Comparison of ENCODE assay signal across 1 cellular context in the genomic region with DNA sequence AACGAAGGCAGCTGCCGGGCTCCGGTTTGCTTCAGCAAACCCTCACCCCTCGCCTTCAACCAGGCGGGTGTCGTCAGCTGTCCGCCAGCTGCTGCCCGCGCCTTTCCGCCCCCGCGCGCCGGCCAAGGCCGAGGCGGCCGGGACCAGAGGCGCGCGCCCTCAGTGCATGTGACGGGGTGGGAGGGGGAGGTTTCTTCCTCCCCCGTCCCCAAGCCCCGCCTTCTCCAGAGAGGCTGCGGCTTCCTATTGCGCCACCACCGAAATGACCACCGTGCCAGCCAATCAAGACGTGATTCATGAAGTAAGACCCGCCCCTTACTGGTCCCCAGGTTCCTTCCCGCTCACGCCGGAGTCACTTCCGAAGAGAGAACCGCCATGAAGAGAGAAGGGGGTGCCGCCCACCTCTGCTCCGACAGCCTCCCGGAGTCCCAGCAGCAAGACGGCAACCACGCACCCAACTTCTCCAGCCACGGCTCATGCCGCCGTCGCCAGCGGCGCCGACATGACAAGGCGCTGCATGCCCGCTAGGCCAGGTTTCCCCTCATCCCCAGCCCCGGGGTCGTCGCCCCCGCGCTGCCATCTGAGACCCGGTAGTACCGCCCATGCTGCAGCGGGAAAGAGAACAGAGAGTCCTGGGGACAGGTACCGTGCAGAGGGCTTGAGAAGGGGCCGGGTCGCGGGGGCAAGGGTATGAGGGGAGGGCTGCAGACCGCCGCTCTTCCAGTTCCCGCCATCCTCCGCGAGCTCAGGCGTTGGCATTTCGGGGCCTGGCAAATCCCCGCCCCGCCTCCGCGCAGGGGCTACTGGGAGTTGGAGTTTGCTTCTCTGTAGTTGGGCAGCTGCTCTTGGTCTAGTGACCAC.
TF ChIP-seq lines count a peak whose summit lies in the region.

A gene with protein sequence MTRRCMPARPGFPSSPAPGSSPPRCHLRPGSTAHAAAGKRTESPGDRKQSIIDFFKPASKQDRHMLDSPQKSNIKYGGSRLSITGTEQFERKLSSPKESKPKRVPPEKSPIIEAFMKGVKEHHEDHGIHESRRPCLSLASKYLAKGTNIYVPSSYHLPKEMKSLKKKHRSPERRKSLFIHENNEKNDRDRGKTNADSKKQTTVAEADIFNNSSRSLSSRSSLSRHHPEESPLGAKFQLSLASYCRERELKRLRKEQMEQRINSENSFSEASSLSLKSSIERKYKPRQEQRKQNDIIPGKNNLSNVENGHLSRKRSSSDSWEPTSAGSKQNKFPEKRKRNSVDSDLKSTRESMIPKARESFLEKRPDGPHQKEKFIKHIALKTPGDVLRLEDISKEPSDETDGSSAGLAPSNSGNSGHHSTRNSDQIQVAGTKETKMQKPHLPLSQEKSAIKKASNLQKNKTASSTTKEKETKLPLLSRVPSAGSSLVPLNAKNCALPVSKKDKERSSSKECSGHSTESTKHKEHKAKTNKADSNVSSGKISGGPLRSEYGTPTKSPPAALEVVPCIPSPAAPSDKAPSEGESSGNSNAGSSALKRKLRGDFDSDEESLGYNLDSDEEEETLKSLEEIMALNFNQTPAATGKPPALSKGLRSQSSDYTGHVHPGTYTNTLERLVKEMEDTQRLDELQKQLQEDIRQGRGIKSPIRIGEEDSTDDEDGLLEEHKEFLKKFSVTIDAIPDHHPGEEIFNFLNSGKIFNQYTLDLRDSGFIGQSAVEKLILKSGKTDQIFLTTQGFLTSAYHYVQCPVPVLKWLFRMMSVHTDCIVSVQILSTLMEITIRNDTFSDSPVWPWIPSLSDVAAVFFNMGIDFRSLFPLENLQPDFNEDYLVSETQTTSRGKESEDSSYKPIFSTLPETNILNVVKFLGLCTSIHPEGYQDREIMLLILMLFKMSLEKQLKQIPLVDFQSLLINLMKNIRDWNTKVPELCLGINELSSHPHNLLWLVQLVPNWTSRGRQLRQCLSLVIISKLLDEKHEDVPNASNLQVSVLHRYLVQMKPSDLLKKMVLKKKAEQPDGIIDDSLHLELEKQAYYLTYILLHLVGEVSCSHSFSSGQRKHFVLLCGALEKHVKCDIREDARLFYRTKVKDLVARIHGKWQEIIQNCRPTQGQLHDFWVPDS (plus strand): TSS at position 355 of the 861 bp plus-strand sequence. CDS start 148 bp downstream, at position 503.

TF ChIP-seq in K562, 482 proteins besides CTCF, POLR2A, EP300 and RAD21 (continued from another document and continues in another):
- TF ChIP-seq, protein P1, sequence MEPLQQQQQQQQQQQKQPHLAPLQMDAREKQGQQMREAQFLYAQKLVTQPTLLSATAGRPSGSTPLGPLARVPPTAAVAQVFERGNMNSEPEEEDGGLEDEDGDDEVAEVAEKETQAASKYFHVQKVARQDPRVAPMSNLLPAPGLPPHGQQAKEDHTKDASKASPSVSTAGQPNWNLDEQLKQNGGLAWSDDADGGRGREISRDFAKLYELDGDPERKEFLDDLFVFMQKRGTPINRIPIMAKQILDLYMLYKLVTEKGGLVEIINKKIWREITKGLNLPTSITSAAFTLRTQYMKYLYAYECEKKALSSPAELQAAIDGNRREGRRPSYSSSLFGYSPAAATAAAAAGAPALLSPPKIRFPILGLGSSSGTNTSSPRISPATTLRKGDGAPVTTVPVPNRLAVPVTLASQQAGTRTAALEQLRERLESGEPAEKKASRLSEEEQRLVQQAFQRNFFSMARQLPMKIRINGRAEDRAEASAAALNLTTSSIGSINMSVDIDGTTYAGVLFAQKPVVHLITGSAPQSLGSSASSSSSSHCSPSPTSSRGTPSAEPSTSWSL (CRISPR knock-in tag; IDR thresholded peaks at IDR 0.05; ENCODE audit: borderline replicate concordance): no peak
- TF ChIP-seq ELF4 (CRISPR knock-in tag; IDR thresholded peaks at IDR 0.05): no peak
- no peak for TF ChIP-seq MTA1 (IDR thresholded peaks at IDR 0.05; ENCODE audit: borderline replicate concordance)
- no peak for TF ChIP-seq TARDBP (IDR thresholded peaks at IDR 0.05)
- no peak for TF ChIP-seq ZNF324 (CRISPR knock-in tag; IDR thresholded peaks at IDR 0.05)
- TF ChIP-seq, protein P2, sequence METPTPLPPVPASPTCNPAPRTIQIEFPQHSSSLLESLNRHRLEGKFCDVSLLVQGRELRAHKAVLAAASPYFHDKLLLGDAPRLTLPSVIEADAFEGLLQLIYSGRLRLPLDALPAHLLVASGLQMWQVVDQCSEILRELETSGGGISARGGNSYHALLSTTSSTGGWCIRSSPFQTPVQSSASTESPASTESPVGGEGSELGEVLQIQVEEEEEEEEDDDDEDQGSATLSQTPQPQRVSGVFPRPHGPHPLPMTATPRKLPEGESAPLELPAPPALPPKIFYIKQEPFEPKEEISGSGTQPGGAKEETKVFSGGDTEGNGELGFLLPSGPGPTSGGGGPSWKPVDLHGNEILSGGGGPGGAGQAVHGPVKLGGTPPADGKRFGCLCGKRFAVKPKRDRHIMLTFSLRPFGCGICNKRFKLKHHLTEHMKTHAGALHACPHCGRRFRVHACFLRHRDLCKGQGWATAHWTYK (CRISPR knock-in tag; IDR thresholded peaks at IDR 0.05): no peak
- TF ChIP-seq ZNF644 (tag; IDR thresholded peaks at IDR 0.05; ENCODE audit: low read depth): no peak
- TF ChIP-seq ZNF263 (CRISPR knock-in tag; IDR thresholded peaks at IDR 0.05; ENCODE audit: borderline replicate concordance): no peak
- TF ChIP-seq POLR2G (IDR thresholded peaks at IDR 0.05; ENCODE audit: low read depth, low read length): peak; percentile 87
- TF ChIP-seq, protein P3, sequence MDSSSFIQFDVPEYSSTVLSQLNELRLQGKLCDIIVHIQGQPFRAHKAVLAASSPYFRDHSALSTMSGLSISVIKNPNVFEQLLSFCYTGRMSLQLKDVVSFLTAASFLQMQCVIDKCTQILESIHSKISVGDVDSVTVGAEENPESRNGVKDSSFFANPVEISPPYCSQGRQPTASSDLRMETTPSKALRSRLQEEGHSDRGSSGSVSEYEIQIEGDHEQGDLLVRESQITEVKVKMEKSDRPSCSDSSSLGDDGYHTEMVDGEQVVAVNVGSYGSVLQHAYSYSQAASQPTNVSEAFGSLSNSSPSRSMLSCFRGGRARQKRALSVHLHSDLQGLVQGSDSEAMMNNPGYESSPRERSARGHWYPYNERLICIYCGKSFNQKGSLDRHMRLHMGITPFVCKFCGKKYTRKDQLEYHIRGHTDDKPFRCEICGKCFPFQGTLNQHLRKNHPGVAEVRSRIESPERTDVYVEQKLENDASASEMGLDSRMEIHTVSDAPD (CRISPR knock-in tag; IDR thresholded peaks at IDR 0.05): no peak
- no peak for TF ChIP-seq SRSF9 (IDR thresholded peaks at IDR 0.05; ENCODE audit: borderline replicate concordance, low read depth, low read length)
- no peak for TF ChIP-seq EZH2 (IDR thresholded peaks at IDR 0.05; ENCODE audit: borderline replicate concordance, low read depth, low read length)
- TF ChIP-seq ZNF77 (CRISPR knock-in tag; IDR thresholded peaks at IDR 0.05): no peak
- TF ChIP-seq, protein P4, sequence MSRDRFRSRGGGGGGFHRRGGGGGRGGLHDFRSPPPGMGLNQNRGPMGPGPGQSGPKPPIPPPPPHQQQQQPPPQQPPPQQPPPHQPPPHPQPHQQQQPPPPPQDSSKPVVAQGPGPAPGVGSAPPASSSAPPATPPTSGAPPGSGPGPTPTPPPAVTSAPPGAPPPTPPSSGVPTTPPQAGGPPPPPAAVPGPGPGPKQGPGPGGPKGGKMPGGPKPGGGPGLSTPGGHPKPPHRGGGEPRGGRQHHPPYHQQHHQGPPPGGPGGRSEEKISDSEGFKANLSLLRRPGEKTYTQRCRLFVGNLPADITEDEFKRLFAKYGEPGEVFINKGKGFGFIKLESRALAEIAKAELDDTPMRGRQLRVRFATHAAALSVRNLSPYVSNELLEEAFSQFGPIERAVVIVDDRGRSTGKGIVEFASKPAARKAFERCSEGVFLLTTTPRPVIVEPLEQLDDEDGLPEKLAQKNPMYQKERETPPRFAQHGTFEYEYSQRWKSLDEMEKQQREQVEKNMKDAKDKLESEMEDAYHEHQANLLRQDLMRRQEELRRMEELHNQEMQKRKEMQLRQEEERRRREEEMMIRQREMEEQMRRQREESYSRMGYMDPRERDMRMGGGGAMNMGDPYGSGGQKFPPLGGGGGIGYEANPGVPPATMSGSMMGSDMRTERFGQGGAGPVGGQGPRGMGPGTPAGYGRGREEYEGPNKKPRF (IDR thresholded peaks at IDR 0.05; ENCODE audit: low read depth, low read length): no peak
- no peak for TF ChIP-seq TCF7L2 (IDR thresholded peaks at IDR 0.05; ENCODE audit: low read depth, low read length)
- no peak for TF ChIP-seq CBFB (CRISPR knock-in tag; IDR thresholded peaks at IDR 0.05)
- TF ChIP-seq, protein P5, sequence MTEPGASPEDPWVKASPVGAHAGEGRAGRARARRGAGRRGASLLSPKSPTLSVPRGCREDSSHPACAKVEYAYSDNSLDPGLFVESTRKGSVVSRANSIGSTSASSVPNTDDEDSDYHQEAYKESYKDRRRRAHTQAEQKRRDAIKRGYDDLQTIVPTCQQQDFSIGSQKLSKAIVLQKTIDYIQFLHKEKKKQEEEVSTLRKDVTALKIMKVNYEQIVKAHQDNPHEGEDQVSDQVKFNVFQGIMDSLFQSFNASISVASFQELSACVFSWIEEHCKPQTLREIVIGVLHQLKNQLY (CRISPR knock-in tag; conservative IDR thresholded peaks at IDR 0.05): no peak
- peak; percentile 53 for TF ChIP-seq RAD51 (IDR thresholded peaks at IDR 0.05; ENCODE audit: borderline replicate concordance, low read depth)
- TF ChIP-seq NUFIP1 (IDR thresholded peaks at IDR 0.05; ENCODE audit: partially characterized antibody): no peak
- TF ChIP-seq, protein P6, sequence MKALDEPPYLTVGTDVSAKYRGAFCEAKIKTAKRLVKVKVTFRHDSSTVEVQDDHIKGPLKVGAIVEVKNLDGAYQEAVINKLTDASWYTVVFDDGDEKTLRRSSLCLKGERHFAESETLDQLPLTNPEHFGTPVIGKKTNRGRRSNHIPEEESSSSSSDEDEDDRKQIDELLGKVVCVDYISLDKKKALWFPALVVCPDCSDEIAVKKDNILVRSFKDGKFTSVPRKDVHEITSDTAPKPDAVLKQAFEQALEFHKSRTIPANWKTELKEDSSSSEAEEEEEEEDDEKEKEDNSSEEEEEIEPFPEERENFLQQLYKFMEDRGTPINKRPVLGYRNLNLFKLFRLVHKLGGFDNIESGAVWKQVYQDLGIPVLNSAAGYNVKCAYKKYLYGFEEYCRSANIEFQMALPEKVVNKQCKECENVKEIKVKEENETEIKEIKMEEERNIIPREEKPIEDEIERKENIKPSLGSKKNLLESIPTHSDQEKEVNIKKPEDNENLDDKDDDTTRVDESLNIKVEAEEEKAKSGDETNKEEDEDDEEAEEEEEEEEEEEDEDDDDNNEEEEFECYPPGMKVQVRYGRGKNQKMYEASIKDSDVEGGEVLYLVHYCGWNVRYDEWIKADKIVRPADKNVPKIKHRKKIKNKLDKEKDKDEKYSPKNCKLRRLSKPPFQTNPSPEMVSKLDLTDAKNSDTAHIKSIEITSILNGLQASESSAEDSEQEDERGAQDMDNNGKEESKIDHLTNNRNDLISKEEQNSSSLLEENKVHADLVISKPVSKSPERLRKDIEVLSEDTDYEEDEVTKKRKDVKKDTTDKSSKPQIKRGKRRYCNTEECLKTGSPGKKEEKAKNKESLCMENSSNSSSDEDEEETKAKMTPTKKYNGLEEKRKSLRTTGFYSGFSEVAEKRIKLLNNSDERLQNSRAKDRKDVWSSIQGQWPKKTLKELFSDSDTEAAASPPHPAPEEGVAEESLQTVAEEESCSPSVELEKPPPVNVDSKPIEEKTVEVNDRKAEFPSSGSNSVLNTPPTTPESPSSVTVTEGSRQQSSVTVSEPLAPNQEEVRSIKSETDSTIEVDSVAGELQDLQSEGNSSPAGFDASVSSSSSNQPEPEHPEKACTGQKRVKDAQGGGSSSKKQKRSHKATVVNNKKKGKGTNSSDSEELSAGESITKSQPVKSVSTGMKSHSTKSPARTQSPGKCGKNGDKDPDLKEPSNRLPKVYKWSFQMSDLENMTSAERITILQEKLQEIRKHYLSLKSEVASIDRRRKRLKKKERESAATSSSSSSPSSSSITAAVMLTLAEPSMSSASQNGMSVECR (CRISPR knock-in tag; IDR thresholded peaks at IDR 0.05): peak; percentile 83
- no peak for TF ChIP-seq ZNF12 (CRISPR knock-in tag; IDR thresholded peaks at IDR 0.05)
- TF ChIP-seq TCF3 (CRISPR knock-in tag; IDR thresholded peaks at IDR 0.05): no peak
- TF ChIP-seq FOXK1 (CRISPR knock-in tag; IDR thresholded peaks at IDR 0.05; ENCODE audit: borderline replicate concordance): no peak
- no peak for TF ChIP-seq ZKSCAN3 (CRISPR knock-in tag; IDR thresholded peaks at IDR 0.05)
- no peak for TF ChIP-seq ZNF444 (CRISPR knock-in tag; IDR thresholded peaks at IDR 0.05)
- no peak for TF ChIP-seq NFIX (CRISPR knock-in tag; IDR thresholded peaks at IDR 0.05; ENCODE audit: low read depth)
- TF ChIP-seq, protein P7, sequence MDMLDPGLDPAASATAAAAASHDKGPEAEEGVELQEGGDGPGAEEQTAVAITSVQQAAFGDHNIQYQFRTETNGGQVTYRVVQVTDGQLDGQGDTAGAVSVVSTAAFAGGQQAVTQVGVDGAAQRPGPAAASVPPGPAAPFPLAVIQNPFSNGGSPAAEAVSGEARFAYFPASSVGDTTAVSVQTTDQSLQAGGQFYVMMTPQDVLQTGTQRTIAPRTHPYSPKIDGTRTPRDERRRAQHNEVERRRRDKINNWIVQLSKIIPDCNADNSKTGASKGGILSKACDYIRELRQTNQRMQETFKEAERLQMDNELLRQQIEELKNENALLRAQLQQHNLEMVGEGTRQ (CRISPR knock-in tag; IDR thresholded peaks at IDR 0.05): peak; percentile 53
- TF ChIP-seq, protein P8, sequence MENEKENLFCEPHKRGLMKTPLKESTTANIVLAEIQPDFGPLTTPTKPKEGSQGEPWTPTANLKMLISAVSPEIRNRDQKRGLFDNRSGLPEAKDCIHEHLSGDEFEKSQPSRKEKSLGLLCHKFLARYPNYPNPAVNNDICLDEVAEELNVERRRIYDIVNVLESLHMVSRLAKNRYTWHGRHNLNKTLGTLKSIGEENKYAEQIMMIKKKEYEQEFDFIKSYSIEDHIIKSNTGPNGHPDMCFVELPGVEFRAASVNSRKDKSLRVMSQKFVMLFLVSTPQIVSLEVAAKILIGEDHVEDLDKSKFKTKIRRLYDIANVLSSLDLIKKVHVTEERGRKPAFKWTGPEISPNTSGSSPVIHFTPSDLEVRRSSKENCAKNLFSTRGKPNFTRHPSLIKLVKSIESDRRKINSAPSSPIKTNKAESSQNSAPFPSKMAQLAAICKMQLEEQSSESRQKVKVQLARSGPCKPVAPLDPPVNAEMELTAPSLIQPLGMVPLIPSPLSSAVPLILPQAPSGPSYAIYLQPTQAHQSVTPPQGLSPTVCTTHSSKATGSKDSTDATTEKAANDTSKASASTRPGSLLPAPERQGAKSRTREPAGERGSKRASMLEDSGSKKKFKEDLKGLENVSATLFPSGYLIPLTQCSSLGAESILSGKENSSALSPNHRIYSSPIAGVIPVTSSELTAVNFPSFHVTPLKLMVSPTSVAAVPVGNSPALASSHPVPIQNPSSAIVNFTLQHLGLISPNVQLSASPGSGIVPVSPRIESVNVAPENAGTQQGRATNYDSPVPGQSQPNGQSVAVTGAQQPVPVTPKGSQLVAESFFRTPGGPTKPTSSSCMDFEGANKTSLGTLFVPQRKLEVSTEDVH (IDR thresholded peaks at IDR 0.05; ENCODE audit: low read depth, partially characterized antibody): no peak
- no peak for TF ChIP-seq CBX1 (IDR thresholded peaks at IDR 0.05; ENCODE audit: low read depth)
